In genomic region chr2:217824223-217824622, GRCh38 we compare ENCODE assay signal across 17 cellular contexts.
DNase-seq lines count a peak whose midpoint lies in the region; ATAC-seq and TF ChIP-seq lines count a peak whose summit lies in the region.
"Had no signal": no experiment of that assay in that cellular context is flagged by ENCODE, and none has a peak within 500 bp of the region (broad histone marks: within the 10 kb centered on the region; RNA-seq: fewer than 3 reads in every experiment).

No MANE protein-coding gene starts in this region.

- H3K27me3 Mint-ChIP-seq in neural crest cell (ENCODE audit: low read depth), result no peaks in the 10 kb centered on the region

- H3K9me3 ChIP-seq in SK-N-SH (no peaks in the 10 kb centered on the region), tibial artery (no peaks in the 10 kb centered on the region)
- H3K9me3 ChIP-seq: BLaER1 had no signal

- no peak overlapping the region for H3K4me3 Mint-ChIP-seq in neural crest cell

- no peaks in the 10 kb centered on the region for H3K36me3 Mint-ChIP-seq in neural crest cell (ENCODE audit: low read depth)

- H3K36me3 ChIP-seq in SK-N-SH (replicated peaks in 1 of 2; ENCODE audit: control insufficient read depth in 1 of 2, insufficient read depth in 2 of 2, low read length in 1 of 2), result peaks cover 24 to 37% of the 10 kb centered on the region in 2 experiments
- H3K36me3 ChIP-seq in tibial artery, result peaks cover 75 to 92% (median 89%) of the 10 kb centered on the region in 3 donors

- H3K27me3 ChIP-seq in SK-N-SH (ENCODE audit: insufficient read depth) (no peaks in the 10 kb centered on the region), tibial artery (no peaks in the 10 kb centered on the region)
- H3K27me3 ChIP-seq: BLaER1 had no signal

- intact Hi-C loops in tibial artery (cut with DNase I; ENCODE audit: low total_unique reads), result no loop called here

- WGBS in SK-N-SH (ENCODE audit: low lambda C conversion rate), result 91% methylated on average over 4 of the region's 4 CpGs

- H3K4me3 ChIP-seq in SK-N-SH (ENCODE audit: low read depth in 2 of 2, low read length in 1 of 2), result no peak overlapping the region
- no peak overlapping the region for H3K4me3 ChIP-seq in tibial artery
- H3K4me3 ChIP-seq: BLaER1 had no signal

- DNase-seq in SK-N-SH (no peak), erythroblast (lab: John Stamatoyannopoulos, UW) (peak; percentile 39 to 66), neural crest cell (ENCODE audit: low read depth, low spot score) (no peak), tibial artery (no peak)
- no peak for DNase-seq in activated CD4-positive, alpha-beta T cell treated with anti-CD3 and anti-CD28 coated beads for 4 hours
- DNase-seq: MM.1S, NCI-H1105 treated with DMSO at 0.1 percent for 48 hours, NCI-H1930, NCI-H2171, SHP77 treated with DMSO at 0.1 percent for 48 hours had no signal

- peaks cover 3% of the 10 kb centered on the region for H3F3A ChIP-seq in SK-N-SH (replicated peaks; ENCODE audit: insufficient read depth)

- H3K27ac Mint-ChIP-seq in neural crest cell (ENCODE audit: unreplicated experiment), result peak overlapping the region; percentile 14

- no peaks in the 10 kb centered on the region for H3K79me2 ChIP-seq in SK-N-SH (ENCODE audit: insufficient read depth)

- TF ChIP-seq EP300 in SK-N-SH (IDR thresholded peaks at IDR 0.05; ENCODE audit: borderline replicate concordance in 1 of 2, low read depth in 1 of 2, low read length in 1 of 2), result no peak

- H4K20me1 ChIP-seq in SK-N-SH (ENCODE audit: insufficient read depth), result peaks cover 23% of the 10 kb centered on the region; the same call in 1 of the 2 replicates

- TF ChIP-seq CTCF in SK-N-SH (IDR thresholded peaks at IDR 0.05) (no peak), neural crest cell (conservative IDR thresholded peaks at IDR 0.05) (no peak), tibial artery (IDR thresholded peaks at IDR 0.05) (no peak)

- peaks cover 34% of the 10 kb centered on the region for H3K4me1 Mint-ChIP-seq in neural crest cell

- no peak overlapping the region for H3K9ac ChIP-seq in SK-N-SH
- H3K9ac ChIP-seq: BLaER1, KMS-11 had no signal

- no peak overlapping the region for H3K27ac ChIP-seq in SK-N-SH (ENCODE audit: low read depth in 2 of 2, low read length in 1 of 2)
- H3K27ac ChIP-seq in tibial artery, result peak overlapping the region; percentile 59 to 78
- H3K27ac ChIP-seq: 22Rv1, BLaER1, KMS-11 had no signal

- CTCF ChIA-PET in SK-N-SH (lab: Yijun Ruan, JAX), result interaction anchor here (1.2 to 1.9 kb wide), 3 partner anchors 20 to 51 kb away, joined by 3 to 6 read pairs (median 4); no protein-coding TSS in a partner anchor

- H3K4me2 ChIP-seq in SK-N-SH, result no peak overlapping the region
- H3K4me2 ChIP-seq: BLaER1, KMS-11 had no signal

- no peak for TF ChIP-seq RAD21 in SK-N-SH (IDR thresholded peaks at IDR 0.05; ENCODE audit: low read length)

- H3K9me2 ChIP-seq in SK-N-SH, result no peaks in the 10 kb centered on the region

- no peak overlapping the region for H2AFZ ChIP-seq in SK-N-SH (ENCODE audit: low read depth)

- no peak for TF ChIP-seq POLR2A in erythroblast (IDR thresholded peaks at IDR 0.05; ENCODE audit: low read length)

- H3K9me3 Mint-ChIP-seq in neural crest cell, result no peaks in the 10 kb centered on the region

- no peaks in the 10 kb centered on the region; a peak in 1 of 4 replicates for H3K4me1 ChIP-seq in SK-N-SH (ENCODE audit: control insufficient read depth in 1 of 2, insufficient read depth in 2 of 2, low read depth in 1 of 2, low read length in 1 of 2)
- peaks cover 0 to 98% (median 76%) of the 10 kb centered on the region in 4 donors for H3K4me1 ChIP-seq in tibial artery
- H3K4me1 ChIP-seq: BLaER1 had no signal

- POLR2A ChIA-PET in SK-N-SH (lab: Yijun Ruan, JAX), result no interaction called here

- no peak for ATAC-seq in SK-N-SH treated with all-trans-retinoic acid at 6 μM for 48 hours
- ATAC-seq in HG02852 (IDR thresholded peaks at IDR 0.05; ENCODE audit: unreplicated experiment), result no peak
- no peak for ATAC-seq in HG03520 (IDR thresholded peaks at IDR 0.05; ENCODE audit: unreplicated experiment)
- ATAC-seq: Panc1 had no signal

TF ChIP-seq in SK-N-SH, 30 proteins besides CTCF, POLR2A, EP300 and RAD21:
- TF ChIP-seq ZBTB33 (IDR thresholded peaks at IDR 0.05; ENCODE audit: borderline replicate concordance, low read depth), result no peak
- TF ChIP-seq REST (IDR thresholded peaks at IDR 0.05; ENCODE audit: low read depth, low read length), result peak; percentile 65; the same call in 1 of the 2 replicates

TF ChIP-seq in SK-N-SH treated with all-trans-retinoic acid at 6 μM for 48 hours, 23 proteins besides CTCF, POLR2A, EP300 and RAD21:
- no peak for TF ChIP-seq OSR1 (CRISPR knock-in tag; IDR thresholded peaks at IDR 0.05)
- TF ChIP-seq CSDC2 (CRISPR knock-in tag; IDR thresholded peaks at IDR 0.05), result no peak
- TF ChIP-seq TSHZ2 (CRISPR knock-in tag; IDR thresholded peaks at IDR 0.05), result no peak
- TF ChIP-seq ZNF8 (CRISPR knock-in tag; IDR thresholded peaks at IDR 0.05), result no peak
- no peak for TF ChIP-seq SNAI2 (CRISPR knock-in tag; IDR thresholded peaks at IDR 0.05)
- no peak for TF ChIP-seq ARNTL (CRISPR knock-in tag; IDR thresholded peaks at IDR 0.05; ENCODE audit: borderline replicate concordance, low read depth)

Comparison
In these comparisons a context has a peak if more than half of its experiments do, and no peak if none do; other contexts are left out.
1. DNase-seq: peak in erythroblast (2 of 2); none in SK-N-SH (single experiment), neural crest cell (single experiment), tibial artery (0 of 2) and activated CD4-positive, alpha-beta T cell treated with anti-CD3 and anti-CD28 coated beads for 4 hours (0 of 2).
2. H3K27ac ChIP-seq: peak in tibial artery (2 of 2); none in SK-N-SH (0 of 2).